In the genomic region with DNA sequence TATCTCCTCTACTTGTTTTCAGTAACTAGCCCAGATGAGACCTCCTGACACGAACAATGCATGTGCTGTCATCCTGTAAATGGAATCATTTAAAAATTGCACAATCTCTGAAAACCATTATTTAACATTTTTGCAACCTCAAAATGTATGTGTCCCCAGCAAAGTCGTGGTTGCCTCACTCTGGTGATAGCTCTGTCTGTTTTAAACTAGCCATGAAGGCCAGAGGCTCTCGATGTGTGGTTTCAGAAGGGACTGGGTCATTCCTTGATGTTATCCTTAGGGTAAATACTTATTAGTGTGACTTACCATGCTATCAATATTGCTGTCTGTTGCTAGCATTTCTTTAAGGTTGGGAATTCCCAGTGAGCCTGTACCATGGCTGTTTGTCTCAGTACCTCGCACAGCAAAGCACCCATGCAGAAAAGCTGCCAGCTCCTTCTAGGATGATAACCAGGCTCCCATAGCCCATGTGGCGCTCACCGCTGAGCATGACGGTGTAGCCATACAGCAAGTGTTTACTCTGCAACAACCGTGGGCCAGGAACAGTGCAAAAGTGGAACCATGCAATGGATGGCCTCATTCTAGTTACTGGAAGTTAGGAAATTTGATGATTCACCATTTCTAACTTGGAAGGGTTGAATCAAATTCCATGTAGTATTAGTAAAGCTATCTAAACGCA, we compare ENCODE assay signal across 10 cellular contexts. TPM values are rescaled to one million over a fixed set of nuclear protein-coding genes. Genes with fewer than 3 reads are reported as not detected.
DNase-seq lines count a peak whose midpoint lies in the region; ATAC-seq and TF ChIP-seq lines count a peak whose summit lies in the region.
"Had no signal": no experiment of that assay in that cellular context is flagged by ENCODE, and none has a peak within 500 bp of the region (broad histone marks: within the 10 kb centered on the region; RNA-seq: fewer than 3 reads in every experiment).

No MANE protein-coding gene starts in this region.

- H3K27me3 Mint-ChIP-seq in Caco-2 (ENCODE audit: insufficient read depth, unreplicated experiment), result no peaks in the 10 kb centered on the region

- no TSS peak for BruUV-seq in Caco-2 (replicated peaks; lab: Mats Ljungman, UMichigan)

- CTCF ChIA-PET in Caco-2 (lab: Charles Lee), result interaction anchor here (0.8 kb wide), 1 partner anchor 121 kb away, joined by 5 read pairs; no protein-coding TSS in a partner anchor

- no peak for DNase-seq in Caco-2
- DNase-seq in RWPE2 (ENCODE audit: low spot score), result no peak
- DNase-seq in fibroblast of mammary gland (ENCODE audit: low read depth), result peak; percentile 99
- DNase-seq in non-pigmented ciliary epithelial cell (ENCODE audit: low read depth), result peak; percentile 89
- DNase-seq in medulla oblongata (ENCODE audit: extremely low spot score), result no peak
- no peak for DNase-seq in WERI-Rb-1
- DNase-seq: stimulated activated CD4-positive, alpha-beta T cell treated with anti-CD3 and anti-CD28 coated beads, Interleukin-12 subunit alpha, Interleukin-12 subunit beta, amount 100 ng/mL, for 4 hours had no signal

- H3K27me3 ChIP-seq in Caco-2 (replicated peaks; ENCODE audit: control insufficient read depth, insufficient read depth, low read length) (no peaks in the 10 kb centered on the region), RWPE2 (ENCODE audit: insufficient read depth, poor library complexity, severe bottlenecking) (no peaks in the 10 kb centered on the region), WERI-Rb-1 (ENCODE audit: insufficient read depth, low read depth, severe bottlenecking) (no peaks in the 10 kb centered on the region)

- no peak overlapping the region for H3K4me3 Mint-ChIP-seq in Caco-2 (ENCODE audit: unreplicated experiment)

- TF ChIP-seq CTCF in Caco-2 (IDR thresholded peaks at IDR 0.05; ENCODE audit: insufficient read depth in 1 of 2, low read depth in 1 of 2, low read length in 1 of 2, severe bottlenecking in 1 of 2, unreplicated experiment in 1 of 2) (no peak), RWPE2 (IDR thresholded peaks at IDR 0.05; ENCODE audit: poor library complexity, severe bottlenecking) (no peak), fibroblast of mammary gland (conservative IDR thresholded peaks at IDR 0.05; ENCODE audit: control insufficient read depth, insufficient read depth, low read depth, low read length) (no peak), WERI-Rb-1 (IDR thresholded peaks at IDR 0.05; ENCODE audit: low read depth, low read length) (no peak)

- H3K36me3 ChIP-seq in Caco-2 (ENCODE audit: control insufficient read depth, insufficient read depth, low read length) (no peaks in the 10 kb centered on the region; the same call in 1 of the 2 replicates), RWPE2 (ENCODE audit: low read depth) (peaks cover 4% of the 10 kb centered on the region), WERI-Rb-1 (peaks cover 8% of the 10 kb centered on the region)

- ATAC-seq in RWPE2 (ENCODE audit: low read depth), result peak; percentile 70
- ATAC-seq in HG02610 (IDR thresholded peaks at IDR 0.05; ENCODE audit: unreplicated experiment), result no peak
- ATAC-seq in GM19351 (IDR thresholded peaks at IDR 0.05; ENCODE audit: unreplicated experiment), result no peak

- peaks cover 20% of the 10 kb centered on the region for H3K36me3 Mint-ChIP-seq in Caco-2 (ENCODE audit: insufficient read depth, unreplicated experiment)

- peak overlapping the region; percentile 19 for H3K27ac Mint-ChIP-seq in Caco-2 (ENCODE audit: unreplicated experiment)

- H3K27ac ChIP-seq in RWPE2 (ENCODE audit: poor library complexity, severe bottlenecking), result peak overlapping the region; percentile 87
- H3K27ac ChIP-seq in WERI-Rb-1, result no peak overlapping the region

- POLR2A ChIA-PET in Caco-2 (lab: Charles Lee), result no interaction called here

- peaks cover 50% of the 10 kb centered on the region for H3K4me1 Mint-ChIP-seq in Caco-2 (ENCODE audit: low read depth, unreplicated experiment)

- H3K4me1 ChIP-seq in Caco-2 (peaks cover 47% of the 10 kb centered on the region), RWPE2 (ENCODE audit: insufficient read depth, poor library complexity, severe bottlenecking) (peaks cover 38% of the 10 kb centered on the region)

- no peak overlapping the region for H3K4me3 ChIP-seq in Caco-2 (ENCODE audit: low read depth, low read length)
- no peak overlapping the region for H3K4me3 ChIP-seq in RWPE2 (ENCODE audit: severe bottlenecking)
- no peak overlapping the region for H3K4me3 ChIP-seq in fibroblast of mammary gland (ENCODE audit: control insufficient read depth, low read depth, low read length)
- H3K4me3 ChIP-seq in WERI-Rb-1 (ENCODE audit: low read depth, low read length), result no peak overlapping the region

- H3K9me3 ChIP-seq in Caco-2, result no peaks in the 10 kb centered on the region
- H3K9me3 ChIP-seq in RWPE2 (ENCODE audit: severe bottlenecking), result no peaks in the 10 kb centered on the region
- no peaks in the 10 kb centered on the region for H3K9me3 ChIP-seq in WERI-Rb-1 (ENCODE audit: severe bottlenecking)

- intact Hi-C loops in Caco-2 (cut with micrococcal nuclease; ENCODE audit: unreplicated experiment), result no loop called here

- no peaks in the 10 kb centered on the region for H3K9me3 Mint-ChIP-seq in Caco-2 (ENCODE audit: unreplicated experiment)
- H3K9me3 Mint-ChIP-seq: brain had no signal

RNA-seq across cellular contexts. Expression of gene PGS1, which starts 2.9 kb away (rescaled TPM):
- total RNA-seq in Caco-2 (2022), result 54.1 and 55.2 TPM in 2 replicates

RNA-seq across cellular contexts. Expression of gene SOCS3, which starts 15.7 kb away (rescaled TPM):
- total RNA-seq in Caco-2 (2022), result 11.3 and 12.8 TPM in 2 replicates

Comparison
In these comparisons a context has a peak if more than half of its experiments do, and no peak if none do; other contexts are left out.
1. DNase-seq: peak in fibroblast of mammary gland (single experiment) and non-pigmented ciliary epithelial cell (single experiment); none in Caco-2 (0 of 2), RWPE2 (single experiment), medulla oblongata (single experiment) and WERI-Rb-1 (single experiment).